In genomic region chr2:64371727-64372126, GRCh38 we compare ENCODE assay signal across 19 cellular contexts.
DNase-seq lines count a peak whose midpoint lies in the region; TF ChIP-seq lines count a peak whose summit lies in the region.
"Had no signal": no experiment of that assay in that cellular context is flagged by ENCODE, and none has a peak within 500 bp of the region (broad histone marks: within the 10 kb centered on the region; RNA-seq: fewer than 3 reads in every experiment).

No MANE protein-coding gene starts in this region.

- H2BK120ac ChIP-seq in neuronal stem cell (ENCODE audit: low read depth, low read length) = no peak overlapping the region

- TF ChIP-seq POLR2A in esophagus squamous epithelium (IDR thresholded peaks at IDR 0.05) = no peak
- TF ChIP-seq POLR2A in suprapubic skin (IDR thresholded peaks at IDR 0.05) = no peak

- H3K79me1 ChIP-seq in neuronal stem cell (ENCODE audit: low read depth, low read length) = peaks cover 2% of the 10 kb centered on the region

- no peak overlapping the region for H4K8ac ChIP-seq in neuronal stem cell (ENCODE audit: low read depth, low read length)

- H3K79me2 ChIP-seq in PC-9 (ENCODE audit: low read depth) = no peaks in the 10 kb centered on the region
- H3K79me2 ChIP-seq in mammary epithelial cell (ENCODE audit: insufficient read depth, low read length) = no peaks in the 10 kb centered on the region

- H2AK5ac ChIP-seq in neuronal stem cell (ENCODE audit: low read depth, low read length) = no peak overlapping the region

- CTCF ChIA-PET in PC-9 (lab: Charles Lee) (no interaction called here), mammary epithelial cell (lab: Charles Lee; ENCODE audit: low non-redundant PET) (interaction anchor here (0.6 kb wide), 1 partner anchor 44 kb away, joined by 3 read pairs; no protein-coding TSS in a partner anchor)

- H3K36me3 ChIP-seq in PC-9 (ENCODE audit: low read depth) (no peaks in the 10 kb centered on the region), mammary epithelial cell (ENCODE audit: insufficient read depth, low read length) (no peaks in the 10 kb centered on the region), esophagus squamous epithelium (no peaks in the 10 kb centered on the region), suprapubic skin (no peaks in the 10 kb centered on the region), neuronal stem cell (replicated peaks in 1 of 2; ENCODE audit: control insufficient read depth in 2 of 2, insufficient read depth in 2 of 2, low read length in 2 of 2) (no peaks in the 10 kb centered on the region)
- H3K36me3 ChIP-seq: BE2C had no signal

- no peak for TF ChIP-seq EP300 in suprapubic skin (IDR thresholded peaks at IDR 0.05)

- H3K9me3 ChIP-seq in PC-9 (ENCODE audit: insufficient read depth, low read depth) (0 out of 2 replicates have a peak, but pooled peaks cover under 1% of the 10 kb centered on the region), mammary epithelial cell (replicated peaks; ENCODE audit: insufficient read depth, low read length) (no peaks in the 10 kb centered on the region), esophagus squamous epithelium (no peaks in the 10 kb centered on the region), suprapubic skin (no peaks in the 10 kb centered on the region), neuronal stem cell (replicated peaks in 1 of 2; ENCODE audit: control insufficient read depth in 2 of 2, insufficient read depth in 1 of 2, low read depth in 1 of 2, low read length in 2 of 2) (no peaks in the 10 kb centered on the region)
- H3K9me3 ChIP-seq: BE2C had no signal

- H2AFZ ChIP-seq in PC-9 (peak overlapping the region; percentile 26; the same call in 1 of the 2 replicates), mammary epithelial cell (ENCODE audit: low read depth, low read length) (peak overlapping the region; percentile 65), neuronal stem cell (ENCODE audit: low read length) (no peak overlapping the region)

- BruUV-seq in PC-9 (replicated peaks; lab: Mats Ljungman, UMichigan) (no TSS peak), mammary epithelial cell (replicated peaks; lab: Mats Ljungman, UMichigan) (no TSS peak)

- H3K23ac ChIP-seq in neuronal stem cell (ENCODE audit: low read depth, low read length, poor library complexity) = no peak overlapping the region

- intact Hi-C loops in PC-9 (cut with micrococcal nuclease; ENCODE audit: unreplicated experiment) (no loop called here), mammary epithelial cell (cut with micrococcal nuclease) (loop anchor here (1.0 kb wide), 1 partner anchor 8 kb away; no protein-coding TSS in a partner anchor), esophagus squamous epithelium (cut with DNase I) (no loop called here)

- no peaks in the 10 kb centered on the region for H4K20me1 ChIP-seq in PC-9 (ENCODE audit: insufficient read depth)
- no peaks in the 10 kb centered on the region for H4K20me1 ChIP-seq in mammary epithelial cell (ENCODE audit: insufficient read depth, low read length)

- no peak overlapping the region for H3K4ac ChIP-seq in neuronal stem cell (ENCODE audit: low read length)

- dilution Hi-C loops in mammary epithelial cell (cut with HindIII; ENCODE audit: low sequenced_read_pairs) = no loop called here

- POLR2A ChIA-PET in PC-9 (lab: Charles Lee; ENCODE audit: unreplicated experiment) = no interaction called here

- no peaks in the 10 kb centered on the region for H3K9me2 ChIP-seq in PC-9 (ENCODE audit: insufficient read depth)

- H3K27ac ChIP-seq in PC-9 (peak overlapping the region; percentile 13), mammary epithelial cell (ENCODE audit: insufficient read depth, low read depth, low read length) (peak overlapping the region; percentile 88), esophagus squamous epithelium (peak overlapping the region; percentile 13 to 81 (median 52)), suprapubic skin (peak overlapping the region; percentile 4), neuronal stem cell (replicated peaks; ENCODE audit: low read length) (no peak overlapping the region)
- H3K27ac ChIP-seq: KMS-11, SK-N-MC had no signal

- H2BK5ac ChIP-seq in neuronal stem cell (ENCODE audit: low read length) = no peak overlapping the region

- H3K14ac ChIP-seq in neuronal stem cell (ENCODE audit: low read length) = no peak overlapping the region

- 0 out of 2 replicates have a peak, but pooled peaks cover 11% of the 10 kb centered on the region for H3F3A ChIP-seq in PC-9 (ENCODE audit: insufficient read depth, low read depth)

- H3K4me2 ChIP-seq in PC-9 (0 out of 2 replicates have a peak overlapping the region, but pooled peaks have one; percentile 2), mammary epithelial cell (ENCODE audit: insufficient read depth, low read depth, low read length) (peak overlapping the region; percentile 39), neuronal stem cell (ENCODE audit: insufficient read depth, low read length, poor library complexity, severe bottlenecking) (no peak overlapping the region)
- H3K4me2 ChIP-seq: KMS-11 had no signal

- H2BK12ac ChIP-seq in neuronal stem cell (ENCODE audit: low read length) = no peak overlapping the region

- no peak overlapping the region for H4K91ac ChIP-seq in neuronal stem cell (ENCODE audit: low read depth, low read length, poor library complexity)

- H3K9ac ChIP-seq in mammary epithelial cell (ENCODE audit: insufficient read depth, low read length) (peak overlapping the region; percentile 35), neuronal stem cell (ENCODE audit: low read depth, low read length, poor library complexity) (no peak overlapping the region)
- H3K9ac ChIP-seq: KMS-11 had no signal

- in situ Hi-C loops in mammary epithelial cell (cut with MboI; ENCODE audit: low sequenced_read_pairs in 2 of 2) = no loop called here

- 18% methylated on average over 1 of the region's 2 CpGs for WGBS in mammary epithelial cell (ENCODE audit: low coverage, missing lambda C conversion rate)
- 33 to 63% methylated on average over 2 of the region's 2 CpGs for WGBS in esophagus squamous epithelium, 2 donors
- WGBS in suprapubic skin = 48% methylated on average over 2 of the region's 2 CpGs
- no CpG with 5 or more reads among the region's 2 CpGs for WGBS in neuronal stem cell (ENCODE audit: extremely low coverage in 2 of 2, insufficient read length in 2 of 2, insufficient replicate concordance in 1 of 2), 2 donors

- no peak overlapping the region for H2BK15ac ChIP-seq in neuronal stem cell (ENCODE audit: low read length)

- 0 out of 2 replicates have a peak, but pooled peaks cover 11% of the 10 kb centered on the region for H3K4me1 ChIP-seq in PC-9 (replicated peaks; ENCODE audit: insufficient read depth)
- peaks cover 51% of the 10 kb centered on the region for H3K4me1 ChIP-seq in mammary epithelial cell (ENCODE audit: insufficient read depth, low read length)
- peaks cover 0 to 26% (median 4%) of the 10 kb centered on the region in 3 donors for H3K4me1 ChIP-seq in esophagus squamous epithelium
- peaks cover 5% of the 10 kb centered on the region for H3K4me1 ChIP-seq in suprapubic skin
- H3K4me1 ChIP-seq in neuronal stem cell (ENCODE audit: control insufficient read depth in 2 of 2, insufficient read depth in 1 of 2, low read depth in 1 of 2, low read length in 2 of 2) = peaks cover 0 to 12% of the 10 kb centered on the region in 2 donors
- H3K4me1 ChIP-seq: BE2C had no signal

- no peak overlapping the region for H3K18ac ChIP-seq in neuronal stem cell (ENCODE audit: low read length)

- peak in 1 of 2 experiments; percentile 77 for DNase-seq in PC-9
- DNase-seq in mammary epithelial cell = peak; percentile 96
- DNase-seq in esophagus squamous epithelium (lab: John Stamatoyannopoulos, UW) = no peak
- DNase-seq in suprapubic skin (ENCODE audit: low spot score in 2 of 2) = no peak
- no peak for DNase-seq in neuronal stem cell (ENCODE audit: low spot score)
- DNase-seq in foreskin fibroblast = no peak
- DNase-seq in NCI-H446 treated with DMSO at 0.1 percent for 48 hours (lab: John Stamatoyannopoulos, UW) = no peak
- DNase-seq: BE2C, DMS79 treated with DMSO at 0.1 percent for 48 hours, IMR-90, NCI-H1417, NCI-H187, NCI-H446, NCI-H526 treated with DMSO at 0.1 percent for 48 hours, OCI-M1, SHP77 treated with DMSO at 0.1 percent for 48 hours had no signal

- H3K4me3 ChIP-seq in PC-9 (no peak overlapping the region), mammary epithelial cell (replicated peaks in 1 of 3; ENCODE audit: insufficient read depth in 1 of 3, low read depth in 2 of 3, low read length in 3 of 3) (no peak overlapping the region), esophagus squamous epithelium (no peak overlapping the region), suprapubic skin (no peak overlapping the region), neuronal stem cell (ENCODE audit: low read length in 2 of 2) (no peak overlapping the region), foreskin fibroblast (ENCODE audit: low read depth in 1 of 2, low read length in 2 of 2) (no peak overlapping the region)
- H3K4me3 ChIP-seq: GM12878, SK-N-MC had no signal

- TF ChIP-seq CTCF in PC-9 (conservative IDR thresholded peaks at IDR 0.05) (no peak), mammary epithelial cell (conservative IDR thresholded peaks at IDR 0.05 in 1 of 2, IDR thresholded peaks at IDR 0.05 in 1 of 2; ENCODE audit: extremely low read depth in 1 of 2, insufficient read depth in 1 of 2, low read depth in 1 of 2, low read length in 2 of 2) (no peak), esophagus squamous epithelium (IDR thresholded peaks at IDR 0.05) (no peak), suprapubic skin (IDR thresholded peaks at IDR 0.05) (no peak), foreskin fibroblast (IDR thresholded peaks at IDR 0.05; ENCODE audit: low read depth, low read length) (no peak)

- H3K27me3 ChIP-seq in PC-9 (ENCODE audit: insufficient read depth, low read depth) (no peaks in the 10 kb centered on the region), mammary epithelial cell (ENCODE audit: insufficient read depth, low read length) (no peaks in the 10 kb centered on the region), esophagus squamous epithelium (no peaks in the 10 kb centered on the region), suprapubic skin (no peaks in the 10 kb centered on the region), neuronal stem cell (ENCODE audit: control insufficient read depth in 3 of 3, insufficient read depth in 3 of 3, low read depth in 1 of 3, low read length in 3 of 3) (no peaks in the 10 kb centered on the region)
- H3K27me3 ChIP-seq: BE2C had no signal
